In genomic region chr17:56779898-56780777, GRCh38 we compare ENCODE assay signal across 8 cellular contexts. TPM values are rescaled to one million over a fixed set of nuclear protein-coding genes. Genes with fewer than 3 reads are reported as not detected.
DNase-seq lines count a peak whose midpoint lies in the region; ATAC-seq and TF ChIP-seq lines count a peak whose summit lies in the region.

No MANE protein-coding gene starts in this region.

- WGBS in hepatocyte (ENCODE audit: low lambda C conversion rate, missing lambda C conversion rate): 3% methylated on average over 48 of the region's 48 CpGs
- WGBS in sigmoid colon, 2 donors: 1% methylated on average over 48 of the region's 48 CpGs

- no peaks in the 10 kb centered on the region for H3K36me3 ChIP-seq in ascending aorta
- no peaks in the 10 kb centered on the region for H3K36me3 ChIP-seq in hepatocyte (replicated peaks; ENCODE audit: insufficient read depth, low read depth)
- no peaks in the 10 kb centered on the region for H3K36me3 ChIP-seq in sigmoid colon

- TF ChIP-seq EP300 in sigmoid colon (IDR thresholded peaks at IDR 0.05): no peak

- H3K36me3 Mint-ChIP-seq in T-helper 2 cell treated with Interferon-gamma antibody and Interleukin-4, amounts not matched to agents 5 μg/mL and 100 μg/mL, for 36 hours (ENCODE audit: low read depth): no peaks in the 10 kb centered on the region

- intact Hi-C loops in ascending aorta (cut with DNase I): loop anchor here (1.0 to 2.0 kb wide), 2 partner anchors 64 to 189 kb away; no protein-coding TSS in a partner anchor
- intact Hi-C loops in sigmoid colon (cut with DNase I): loop anchor here (1.0 to 2.0 kb wide), 2 partner anchors 21 to 188 kb away; no protein-coding TSS in a partner anchor

- no peak for TF ChIP-seq POLR2A in sigmoid colon (IDR thresholded peaks at IDR 0.05)

- peaks cover 7% of the 10 kb centered on the region for H3K27me3 Mint-ChIP-seq in T-helper 2 cell treated with Interferon-gamma antibody and Interleukin-4, amounts not matched to agents 5 μg/mL and 100 μg/mL, for 36 hours (ENCODE audit: low read depth)

- peak; percentile 85 to 99 (median 98) for TF ChIP-seq CTCF in ascending aorta (IDR thresholded peaks at IDR 0.05)
- TF ChIP-seq CTCF in hepatocyte (IDR thresholded peaks at IDR 0.05; ENCODE audit: poor library complexity): peak; percentile 99
- peak; percentile 64 to 97 (median 78) for TF ChIP-seq CTCF in sigmoid colon (IDR thresholded peaks at IDR 0.05)

- H2AFZ ChIP-seq in hepatocyte: peak overlapping the region; percentile 34

- H3K4me1 ChIP-seq in ascending aorta: peaks cover 0 to 3% of the 10 kb centered on the region in 2 donors
- H3K4me1 ChIP-seq in hepatocyte (ENCODE audit: insufficient read depth): peaks cover 9% of the 10 kb centered on the region
- peaks cover 0 to 12% (median 4%) of the 10 kb centered on the region in 4 donors for H3K4me1 ChIP-seq in sigmoid colon

- peak overlapping the region; percentile 43 to 54 for H3K4me3 ChIP-seq in ascending aorta
- H3K4me3 ChIP-seq in hepatocyte: peak overlapping the region; percentile 29
- H3K4me3 ChIP-seq in sigmoid colon: peak overlapping the region in 3 of 4 donors; percentile 9 to 36 (median 31)

- H3K4me2 ChIP-seq in hepatocyte: peak overlapping the region; percentile 92

- no peaks in the 10 kb centered on the region for H3K9me2 ChIP-seq in hepatocyte (replicated peaks; ENCODE audit: insufficient read depth)

- H3K79me2 ChIP-seq in hepatocyte: no peaks in the 10 kb centered on the region

- peak; percentile 92 for ATAC-seq in HG02870 (IDR thresholded peaks at IDR 0.05; ENCODE audit: unreplicated experiment)

- H3K9me3 ChIP-seq in ascending aorta (no peaks in the 10 kb centered on the region), hepatocyte (ENCODE audit: low read depth) (no peaks in the 10 kb centered on the region), sigmoid colon (no peaks in the 10 kb centered on the region)

- DNase-seq in DMS79 treated with DMSO at 0.1 percent for 48 hours (lab: John Stamatoyannopoulos, UW) (peak; percentile 44), DMS79 (lab: John Stamatoyannopoulos, UW) (no peak), NCI-H1417 treated with DMSO at 0.1 percent for 48 hours (lab: John Stamatoyannopoulos, UW) (peak; percentile 12), ascending aorta (ENCODE audit: low spot score in 2 of 2) (peak in 1 of 2 donors; percentile 83), hepatocyte (ENCODE audit: low spot score) (peak; percentile 90), sigmoid colon (peak; percentile 81)
- peak; percentile 89 for DNase-seq in T-helper 2 cell treated with Interferon-gamma antibody and Interleukin-4, amounts not matched to agents 5 μg/mL and 100 μg/mL, for 36 hours (ENCODE audit: low spot score)

- H4K20me1 ChIP-seq in hepatocyte (ENCODE audit: insufficient read depth, poor library complexity, severe bottlenecking): no peaks in the 10 kb centered on the region

- peak overlapping the region; percentile 97 for H3K27ac Mint-ChIP-seq in T-helper 2 cell treated with Interferon-gamma antibody and Interleukin-4, amounts not matched to agents 5 μg/mL and 100 μg/mL, for 36 hours

- no peak overlapping the region for H3K27ac ChIP-seq in ascending aorta
- H3K27ac ChIP-seq in hepatocyte: peak overlapping the region; percentile 2
- no peak overlapping the region for H3K27ac ChIP-seq in sigmoid colon

- H3K4me3 Mint-ChIP-seq in T-helper 2 cell treated with Interferon-gamma antibody and Interleukin-4, amounts not matched to agents 5 μg/mL and 100 μg/mL, for 36 hours: peak overlapping the region; percentile 92

- peaks cover 30% of the 10 kb centered on the region for H3K4me1 Mint-ChIP-seq in T-helper 2 cell treated with Interferon-gamma antibody and Interleukin-4, amounts not matched to agents 5 μg/mL and 100 μg/mL, for 36 hours (ENCODE audit: low read depth)

- H3K9me3 Mint-ChIP-seq in T-helper 2 cell treated with Interferon-gamma antibody and Interleukin-4, amounts not matched to agents 5 μg/mL and 100 μg/mL, for 36 hours: no peaks in the 10 kb centered on the region

- no peaks in the 10 kb centered on the region for H3K27me3 ChIP-seq in ascending aorta
- peaks cover 32% of the 10 kb centered on the region for H3K27me3 ChIP-seq in hepatocyte
- peaks cover 0 to 42% (median 4%) of the 10 kb centered on the region in 3 donors for H3K27me3 ChIP-seq in sigmoid colon

RNA-seq across cellular contexts. Expression of gene C17orf67, which starts 53.6 kb away (rescaled TPM):
- total RNA-seq in ascending aorta (10.1 TPM), hepatocyte (0.16 and 0.27 TPM in 2 replicates), sigmoid colon (1 to 10 TPM; 1.8 to 2.8 (median 2.1) TPM)
- polyA plus RNA-seq in hepatocyte (0.73 and 1.6 TPM in 2 replicates), sigmoid colon (1 to 10 TPM in 1 of 3 donors, under 1 TPM in 1, not detected in 1; 0.99 to 1.4 TPM)

RNA-seq across cellular contexts. Expression of gene DGKE, which starts 53.8 kb away (rescaled TPM):
- total RNA-seq in ascending aorta (85.0 TPM), hepatocyte (5.5 and 6.6 TPM in 2 replicates), sigmoid colon (10 to 100 TPM; 20.3 to 33.8 (median 29.2) TPM)
- polyA plus RNA-seq in hepatocyte (1.2 and 3.4 TPM in 2 replicates), sigmoid colon (1 to 10 TPM in 1 of 3 donors, under 1 TPM in 2; 0.60 to 2.5 (median 0.92) TPM)
